In genomic region chr17:40278414-40278813, GRCh38 we compare ENCODE assay signal across 18 cellular contexts. TPM values are rescaled to one million over a fixed set of nuclear protein-coding genes. Genes with fewer than 3 reads are reported as not detected.
DNase-seq lines count a peak whose midpoint lies in the region; ATAC-seq lines count a peak whose summit lies in the region.
"Had no signal": no experiment of that assay in that cellular context is flagged by ENCODE, and none has a peak within 500 bp of the region (broad histone marks: within the 10 kb centered on the region; RNA-seq: fewer than 3 reads in every experiment).

No MANE protein-coding gene starts in this region.

- H3K36me3 Mint-ChIP-seq in activated CD4-positive, alpha-beta T cell treated with anti-CD3 and anti-CD28 coated beads for 36 hours (ENCODE audit: low read depth), result peaks cover 47% of the 10 kb centered on the region
- peaks cover 72% of the 10 kb centered on the region for H3K36me3 Mint-ChIP-seq in stimulated activated naive CD8-positive, alpha-beta T cell treated with anti-CD3 and anti-CD28 coated beads, Interleukin-15, Interleukin-2, amounts not matched to agents 100 ng/mL and 50 ng/mL, for 24 hours (ENCODE audit: low read depth)

- no peaks in the 10 kb centered on the region for H3K27me3 Mint-ChIP-seq in activated CD4-positive, alpha-beta T cell treated with anti-CD3 and anti-CD28 coated beads for 36 hours
- no peaks in the 10 kb centered on the region for H3K27me3 Mint-ChIP-seq in stimulated activated naive CD8-positive, alpha-beta T cell treated with anti-CD3 and anti-CD28 coated beads, Interleukin-15, Interleukin-2, amounts not matched to agents 100 ng/mL and 50 ng/mL, for 24 hours

- no peak overlapping the region for H3K4me3 Mint-ChIP-seq in activated CD4-positive, alpha-beta T cell treated with anti-CD3 and anti-CD28 coated beads for 36 hours
- no peak overlapping the region for H3K4me3 Mint-ChIP-seq in stimulated activated naive CD8-positive, alpha-beta T cell treated with anti-CD3 and anti-CD28 coated beads, Interleukin-15, Interleukin-2, amounts not matched to agents 100 ng/mL and 50 ng/mL, for 24 hours

- CTCF ChIA-PET in activated CD4-positive, alpha-beta T cell treated with anti-CD3 and anti-CD28 coated beads for 36 hours (lab: Charles Lee), result no interaction called here

- intact Hi-C loops in activated CD4-positive, alpha-beta T cell treated with anti-CD3 and anti-CD28 coated beads for 36 hours (cut with DNase I, micrococcal nuclease), result no loop called here

- peaks cover 21% of the 10 kb centered on the region for H3K4me1 Mint-ChIP-seq in activated CD4-positive, alpha-beta T cell treated with anti-CD3 and anti-CD28 coated beads for 36 hours
- H3K4me1 Mint-ChIP-seq in stimulated activated naive CD8-positive, alpha-beta T cell treated with anti-CD3 and anti-CD28 coated beads, Interleukin-15, Interleukin-2, amounts not matched to agents 100 ng/mL and 50 ng/mL, for 24 hours (ENCODE audit: low read depth), result peaks cover 39% of the 10 kb centered on the region

- no peak for ATAC-seq in activated CD4-positive, alpha-beta T cell treated with anti-CD3 and anti-CD28 coated beads for 36 hours
- ATAC-seq in stimulated activated naive CD8-positive, alpha-beta T cell treated with anti-CD3 and anti-CD28 coated beads, Interleukin-15, Interleukin-2, amounts not matched to agents 100 U/mL and 50 U/mL, for 24 hours, result no peak
- no peak for ATAC-seq in HG03196 (IDR thresholded peaks at IDR 0.05; ENCODE audit: unreplicated experiment)
- ATAC-seq: Panc1 had no signal

- peak overlapping the region; percentile 38 for H3K27ac Mint-ChIP-seq in activated CD4-positive, alpha-beta T cell treated with anti-CD3 and anti-CD28 coated beads for 36 hours
- H3K27ac Mint-ChIP-seq in stimulated activated naive CD8-positive, alpha-beta T cell treated with anti-CD3 and anti-CD28 coated beads, Interleukin-15, Interleukin-2, amounts not matched to agents 100 ng/mL and 50 ng/mL, for 24 hours, result peak overlapping the region; percentile 77

- H3K27ac ChIP-seq in cingulate gyrus (ENCODE audit: low read depth, low read length), result peak overlapping the region; percentile 2
- H3K27ac ChIP-seq: 22Rv1; BLaER1 treated with 17β-estradiol and CSF1 and Interleukin-3, amounts not matched to agents 10 nM and 100 nM; GM23248 had no signal

- no peak for DNase-seq in activated CD4-positive, alpha-beta T cell treated with anti-CD3 and anti-CD28 coated beads for 36 hours
- no peak for DNase-seq in activated CD4-positive, alpha-beta T cell treated with anti-CD3 and anti-CD28 coated beads for 4 hours
- DNase-seq in stimulated activated naive CD8-positive, alpha-beta T cell treated with anti-CD3 and anti-CD28 coated beads, Interleukin-15, Interleukin-2, amounts not matched to agents 100 U/mL and 50 U/mL, for 24 hours, result no peak
- no peak for DNase-seq in NCI-H748 (lab: John Stamatoyannopoulos, UW; ENCODE audit: unreplicated experiment)
- no peak for DNase-seq in NCI-H524 (lab: John Stamatoyannopoulos, UW)
- DNase-seq: GDM1, GM23248, HCEC 1CT, KBM-7, NCI-H1417 treated with DMSO at 0.1 percent for 48 hours, NCI-H1930, NCI-H2171 treated with DMSO at 0.1 percent for 48 hours had no signal

- no peaks in the 10 kb centered on the region for H3K9me3 Mint-ChIP-seq in activated CD4-positive, alpha-beta T cell treated with anti-CD3 and anti-CD28 coated beads for 36 hours (ENCODE audit: low read depth)
- H3K9me3 Mint-ChIP-seq in stimulated activated naive CD8-positive, alpha-beta T cell treated with anti-CD3 and anti-CD28 coated beads, Interleukin-15, Interleukin-2, amounts not matched to agents 100 ng/mL and 50 ng/mL, for 24 hours, result no peaks in the 10 kb centered on the region

- POLR2A ChIA-PET in activated CD4-positive, alpha-beta T cell treated with anti-CD3 and anti-CD28 coated beads for 36 hours (lab: Charles Lee), result no interaction called here

RNA-seq across cellular contexts. Expression of gene CDC6, which starts 9.3 kb away (rescaled TPM):
- 100 to 1,000 TPM; 105 to 171 TPM for total RNA-seq in activated CD4-positive, alpha-beta T cell treated with anti-CD3 and anti-CD28 coated beads for 36 hours

RNA-seq across cellular contexts. Expression of gene RARA, which starts 30.6 kb away (rescaled TPM):
- total RNA-seq in activated CD4-positive, alpha-beta T cell treated with anti-CD3 and anti-CD28 coated beads for 36 hours, result 10 to 100 TPM; 29.8 to 40.2 TPM

RNA-seq across cellular contexts. Expression of gene WIPF2, which starts 59.3 kb away (rescaled TPM):
- 10 to 100 TPM; 18.4 to 23.6 TPM for total RNA-seq in activated CD4-positive, alpha-beta T cell treated with anti-CD3 and anti-CD28 coated beads for 36 hours
